Comparison of ENCODE assay signal across 15 cellular contexts in genomic region chr10:57968328-57969016, GRCh38.
DNase-seq lines count a peak whose midpoint lies in the region; ATAC-seq and TF ChIP-seq lines count a peak whose summit lies in the region.
"Had no signal": no experiment of that assay in that cellular context is flagged by ENCODE, and none has a peak within 500 bp of the region (broad histone marks: within the 10 kb centered on the region; RNA-seq: fewer than 3 reads in every experiment).

No MANE protein-coding gene starts in this region.

- DNase-seq in Calu3 = no peak
- DNase-seq in WTC11 (ENCODE audit: low spot score) = no peak
- peak; percentile 10 for DNase-seq in neural progenitor cell (ENCODE audit: low spot score)
- no peak for DNase-seq in NK-92 (lab: John Stamatoyannopoulos, UW; ENCODE audit: unreplicated experiment)
- DNase-seq in activated naive CD8-positive, alpha-beta T cell treated with anti-CD3 and anti-CD28 coated beads, Interleukin-2, amount 50 U/mL, for 24 hours = no peak
- DNase-seq in activated T-cell treated with anti-CD3 and anti-CD28 coated beads, Interleukin-2, amount 50 U/mL, for 4 hours = no peak
- no peak for DNase-seq in DMS 273 treated with DMSO at 0.1 percent for 48 hours (lab: John Stamatoyannopoulos, UW)
- DNase-seq: CD8-positive, alpha-beta T cell; COR-L47; DMS53; GF-D8; H7 had no signal

- H3K4me1 ChIP-seq in endocrine pancreas (ENCODE audit: control insufficient read depth, insufficient read depth, low read length) (peaks cover 15% of the 10 kb centered on the region), neural progenitor cell (no peaks in the 10 kb centered on the region)

- CTCF ChIA-PET in Calu3 (lab: Charles Lee) = no interaction called here
- CTCF ChIA-PET in WTC11 (lab: Charles Lee) = no interaction called here

- intact Hi-C loops in Calu3 (cut with micrococcal nuclease; ENCODE audit: unreplicated experiment) = no loop called here

- H3F3A ChIP-seq in neural progenitor cell (ENCODE audit: low read depth) = no peaks in the 10 kb centered on the region

- BruUV-seq in Calu3 (replicated peaks; lab: Mats Ljungman, UMichigan) = no TSS peak

- no peaks in the 10 kb centered on the region for H3K36me3 Mint-ChIP-seq in Calu3 (ENCODE audit: insufficient read depth, unreplicated experiment)
- no peaks in the 10 kb centered on the region for H3K36me3 Mint-ChIP-seq in WTC11
- no peaks in the 10 kb centered on the region for H3K36me3 Mint-ChIP-seq in neural progenitor cell
- no peaks in the 10 kb centered on the region for H3K36me3 Mint-ChIP-seq in activated naive CD8-positive, alpha-beta T cell treated with anti-CD3 and anti-CD28 coated beads, Interleukin-2, amount 50 U/mL, for 24 hours (ENCODE audit: low read depth)
- no peaks in the 10 kb centered on the region for H3K36me3 Mint-ChIP-seq in activated T-cell treated with anti-CD3 and anti-CD28 coated beads, Interleukin-2, amount 50 U/mL, for 4 hours (ENCODE audit: insufficient read depth)
- H3K36me3 Mint-ChIP-seq: CD14-positive monocyte; CD8-positive, alpha-beta T cell had no signal

- H3K27me3 ChIP-seq in endocrine pancreas (ENCODE audit: control insufficient read depth, insufficient read depth, low read length) (no peaks in the 10 kb centered on the region), neural progenitor cell (no peaks in the 10 kb centered on the region)

- H2AFZ ChIP-seq in neural progenitor cell (replicated peaks) = peak overlapping the region; percentile 69

- H3K36me3 ChIP-seq in endocrine pancreas (ENCODE audit: control insufficient read depth, insufficient read depth, low read length) (no peaks in the 10 kb centered on the region), neural progenitor cell (no peaks in the 10 kb centered on the region)

- POLR2A ChIA-PET in WTC11 (lab: Charles Lee) = no interaction called here

- H3K27ac Mint-ChIP-seq in Calu3 (ENCODE audit: unreplicated experiment) = peak overlapping the region; percentile 2
- H3K27ac Mint-ChIP-seq in WTC11 = peak overlapping the region; percentile 19; the same call in 1 of the 2 replicates
- no peak overlapping the region for H3K27ac Mint-ChIP-seq in neural progenitor cell
- no peak overlapping the region for H3K27ac Mint-ChIP-seq in activated naive CD8-positive, alpha-beta T cell treated with anti-CD3 and anti-CD28 coated beads, Interleukin-2, amount 50 U/mL, for 24 hours
- H3K27ac Mint-ChIP-seq: CD14-positive monocyte; CD8-positive, alpha-beta T cell had no signal

- H3K4me3 ChIP-seq in endocrine pancreas (ENCODE audit: control insufficient read depth, insufficient read depth, low read length) = peak overlapping the region; percentile 36
- H3K4me3 ChIP-seq in neural progenitor cell = no peak overlapping the region

- H3K9ac ChIP-seq in endocrine pancreas (ENCODE audit: control insufficient read depth, insufficient read depth, low read length) (peak overlapping the region; percentile 20), neural progenitor cell (no peak overlapping the region)

- no peaks in the 10 kb centered on the region for H3K9me3 Mint-ChIP-seq in Calu3 (ENCODE audit: low read depth, unreplicated experiment)
- H3K9me3 Mint-ChIP-seq in WTC11 = peaks cover 7% of the 10 kb centered on the region
- H3K9me3 Mint-ChIP-seq in neural progenitor cell = no peaks in the 10 kb centered on the region
- no peaks in the 10 kb centered on the region for H3K9me3 Mint-ChIP-seq in activated naive CD8-positive, alpha-beta T cell treated with anti-CD3 and anti-CD28 coated beads, Interleukin-2, amount 50 U/mL, for 24 hours
- H3K9me3 Mint-ChIP-seq in activated T-cell treated with anti-CD3 and anti-CD28 coated beads, Interleukin-2, amount 50 U/mL, for 4 hours = peaks cover 3% of the 10 kb centered on the region
- H3K9me3 Mint-ChIP-seq: CD8-positive, alpha-beta T cell had no signal

- H3K9me3 ChIP-seq in endocrine pancreas (ENCODE audit: control insufficient read depth, low read length) (no peaks in the 10 kb centered on the region), neural progenitor cell (ENCODE audit: low read depth) (no peaks in the 10 kb centered on the region)

- no peak overlapping the region for H3K4me2 ChIP-seq in neural progenitor cell

- H3K27me3 Mint-ChIP-seq in Calu3 (ENCODE audit: unreplicated experiment) = no peaks in the 10 kb centered on the region
- no peaks in the 10 kb centered on the region for H3K27me3 Mint-ChIP-seq in WTC11 (ENCODE audit: low read depth)
- H3K27me3 Mint-ChIP-seq in neural progenitor cell (ENCODE audit: insufficient read depth, low read depth) = peaks cover 2% of the 10 kb centered on the region
- H3K27me3 Mint-ChIP-seq in activated naive CD8-positive, alpha-beta T cell treated with anti-CD3 and anti-CD28 coated beads, Interleukin-2, amount 50 U/mL, for 24 hours = peaks cover 2% of the 10 kb centered on the region
- no peaks in the 10 kb centered on the region for H3K27me3 Mint-ChIP-seq in activated T-cell treated with anti-CD3 and anti-CD28 coated beads, Interleukin-2, amount 50 U/mL, for 4 hours (ENCODE audit: low read depth)

- no peak overlapping the region for H3K27ac ChIP-seq in neural progenitor cell
- H3K27ac ChIP-seq: 22Rv1 had no signal

- H3K79me2 ChIP-seq in neural progenitor cell (ENCODE audit: low read depth) = no peaks in the 10 kb centered on the region

- H4K20me1 ChIP-seq in neural progenitor cell (ENCODE audit: low read depth) = no peaks in the 10 kb centered on the region

- H3K4me3 Mint-ChIP-seq in Calu3 (ENCODE audit: low read depth, unreplicated experiment) = no peak overlapping the region
- H3K4me3 Mint-ChIP-seq in WTC11 = no peak overlapping the region
- no peak overlapping the region for H3K4me3 Mint-ChIP-seq in neural progenitor cell
- H3K4me3 Mint-ChIP-seq in activated naive CD8-positive, alpha-beta T cell treated with anti-CD3 and anti-CD28 coated beads, Interleukin-2, amount 50 U/mL, for 24 hours = no peak overlapping the region
- no peak overlapping the region for H3K4me3 Mint-ChIP-seq in activated T-cell treated with anti-CD3 and anti-CD28 coated beads, Interleukin-2, amount 50 U/mL, for 4 hours
- H3K4me3 Mint-ChIP-seq: CD14-positive monocyte; CD8-positive, alpha-beta T cell had no signal

- TF ChIP-seq CTCF in Calu3 (IDR thresholded peaks at IDR 0.05; ENCODE audit: unreplicated experiment) = no peak
- TF ChIP-seq CTCF in WTC11 (IDR thresholded peaks at IDR 0.05) = no peak
- no peak for TF ChIP-seq CTCF in neural progenitor cell (IDR thresholded peaks at IDR 0.05)

- H3K4me1 Mint-ChIP-seq in Calu3 (ENCODE audit: low read depth, unreplicated experiment) = peaks cover 57% of the 10 kb centered on the region
- 0 out of 2 replicates have a peak, but pooled peaks cover 5% of the 10 kb centered on the region for H3K4me1 Mint-ChIP-seq in WTC11
- H3K4me1 Mint-ChIP-seq in neural progenitor cell = peaks cover 7% of the 10 kb centered on the region
- no peaks in the 10 kb centered on the region for H3K4me1 Mint-ChIP-seq in activated naive CD8-positive, alpha-beta T cell treated with anti-CD3 and anti-CD28 coated beads, Interleukin-2, amount 50 U/mL, for 24 hours
- H3K4me1 Mint-ChIP-seq in activated T-cell treated with anti-CD3 and anti-CD28 coated beads, Interleukin-2, amount 50 U/mL, for 4 hours (ENCODE audit: low read depth) = no peaks in the 10 kb centered on the region
- H3K4me1 Mint-ChIP-seq: CD14-positive monocyte had no signal

- ATAC-seq in WTC11 = no peak
- no peak for ATAC-seq in activated naive CD8-positive, alpha-beta T cell treated with anti-CD3 and anti-CD28 coated beads, Interleukin-2, amount 50 U/mL, for 24 hours
- no peak for ATAC-seq in activated T-cell treated with anti-CD3 and anti-CD28 coated beads, Interleukin-2, amount 50 U/mL, for 4 hours
- ATAC-seq: CD8-positive, alpha-beta T cell had no signal

TF ChIP-seq in WTC11, 78 proteins besides CTCF, POLR2A, EP300 and RAD21:
- no peak for TF ChIP-seq ZNF121 (CRISPR knock-in tag; IDR thresholded peaks at IDR 0.05)
- no peak for TF ChIP-seq SMAD3 (CRISPR knock-in tag; IDR thresholded peaks at IDR 0.05; ENCODE audit: borderline replicate concordance)
- no peak for TF ChIP-seq ZSCAN18 (CRISPR knock-in tag; IDR thresholded peaks at IDR 0.05)
- no peak for TF ChIP-seq HMGA2 (CRISPR knock-in tag; IDR thresholded peaks at IDR 0.05)
- TF ChIP-seq PRRX2 (CRISPR knock-in tag; IDR thresholded peaks at IDR 0.05) = no peak
- no peak for TF ChIP-seq NFE2L1 (CRISPR knock-in tag; IDR thresholded peaks at IDR 0.05)
- no peak for TF ChIP-seq NR3C1 (CRISPR knock-in tag; conservative IDR thresholded peaks at IDR 0.05; ENCODE audit: low read depth)
- TF ChIP-seq SMAD4 (CRISPR knock-in tag; IDR thresholded peaks at IDR 0.05) = no peak
- no peak for TF ChIP-seq GTF2I (CRISPR knock-in tag; conservative IDR thresholded peaks at IDR 0.05)
- TF ChIP-seq MXD4 (CRISPR knock-in tag; IDR thresholded peaks at IDR 0.05; ENCODE audit: borderline replicate concordance) = no peak
- TF ChIP-seq TP53 (CRISPR knock-in tag; IDR thresholded peaks at IDR 0.05) = no peak
- no peak for TF ChIP-seq ZNF219 (CRISPR knock-in tag; IDR thresholded peaks at IDR 0.05; ENCODE audit: borderline replicate concordance)
- no peak for TF ChIP-seq NFATC4 (CRISPR knock-in tag; IDR thresholded peaks at IDR 0.05)

Comparison
In these comparisons a context has a peak if more than half of its experiments do, and no peak if none do; other contexts are left out.
1. H3K27ac Mint-ChIP-seq: peak in Calu3 (single experiment) and WTC11 (single experiment); none in neural progenitor cell (single experiment) and activated naive CD8-positive, alpha-beta T cell treated with anti-CD3 and anti-CD28 coated beads, Interleukin-2, amount 50 U/mL, for 24 hours (single experiment).